Comparison of ENCODE assay signal across 19 cellular contexts in genomic region chr2:63444565-63445288, GRCh38.
A peak's percentile ranks its signal among the peaks of the same experiment; 100 is the strongest.
DNase-seq lines count a peak whose midpoint lies in the region; ATAC-seq, FAIRE-seq and TF ChIP-seq lines count a peak whose summit lies in the region.
"Had no signal": no experiment of that assay in that cellular context is flagged by ENCODE, and none has a peak within 500 bp of the region (broad histone marks: within the 10 kb centered on the region; RNA-seq: fewer than 3 reads in every experiment).

No MANE protein-coding gene starts in this region.

- RAD21 ChIA-PET in GM12878 (lab: Charles Lee; ENCODE audit: unreplicated experiment) = no interaction called here

- POLR2A ChIA-PET in GM12878 (lab: Charles Lee) = no interaction called here

- H3K9ac ChIP-seq in GM12878 (ENCODE audit: control insufficient read depth, insufficient read depth, low read length) = no peak overlapping the region

- peak; percentile 54 for FAIRE-seq in GM12878 (lab: Jason Lieb, UNC)

- DNase-seq in GM12865 (ENCODE audit: low read depth) (peak; percentile 31), GM12878 (ENCODE audit: low read depth, low spot score) (peak; percentile 28), BE2C (no peak), DMS53 (lab: John Stamatoyannopoulos, UW) (no peak), NCI-H345 (lab: John Stamatoyannopoulos, UW) (no peak)
- DNase-seq: activated CD4-positive, CD25-positive, alpha-beta regulatory T cell; activated effector memory CD4-positive, alpha-beta T cell treated with Interleukin-2 at 50 U/mL for 16 hours; AML-193; Calu3; caudate nucleus; mesendoderm; naive thymus-derived CD8-positive, alpha-beta T cell; NCI-H2081 treated with DMSO at 0.1 percent for 48 hours; stimulated activated CD4-positive, alpha-beta T cell treated with anti-CD3 and anti-CD28 coated beads, Interleukin-4, amount 100 ng/mL, for 1 hour had no signal

- no peak for TF ChIP-seq CTCF in GM12865 (IDR thresholded peaks at IDR 0.05; ENCODE audit: insufficient read depth, low read depth, low read length, missing control alignments)
- no peak for TF ChIP-seq CTCF in GM12878 (IDR thresholded peaks at IDR 0.05 in 2 of 3, conservative IDR thresholded peaks at IDR 0.05 in 1 of 3; ENCODE audit: control insufficient read depth in 2 of 3, extremely low read depth in 1 of 3, insufficient read depth in 1 of 3, low read depth in 3 of 3, low read length in 3 of 3)
- TF ChIP-seq CTCF in BE2C (IDR thresholded peaks at IDR 0.05; ENCODE audit: low read depth, low read length) = no peak

- no peak overlapping the region for H3K4me3 ChIP-seq in GM12865 (ENCODE audit: low read depth, low read length)
- H3K4me3 ChIP-seq in GM12878 = peak overlapping the region; percentile 29; the same call in 1 of the 2 replicates
- H3K4me3 ChIP-seq in BE2C (ENCODE audit: low read depth, low read length) = no peak overlapping the region
- H3K4me3 ChIP-seq: gastroesophageal sphincter, SJSA1 had no signal

- TF ChIP-seq POLR2A in GM12878 (IDR thresholded peaks at IDR 0.05; ENCODE audit: low read depth, low read length) = no peak

- peak; percentile 67 for ATAC-seq in GM19035 (IDR thresholded peaks at IDR 0.05; ENCODE audit: unreplicated experiment)
- ATAC-seq in HG02870 (IDR thresholded peaks at IDR 0.05; ENCODE audit: unreplicated experiment) = peak; percentile 53
- ATAC-seq in GM12878 = peak; percentile 79
- ATAC-seq: esophagus mucosa; gastroesophageal sphincter; naive thymus-derived CD8-positive, alpha-beta T cell had no signal

- H3K9me3 ChIP-seq in GM12878 (replicated peaks; ENCODE audit: control insufficient read depth, insufficient read depth, low read length) (no peaks in the 10 kb centered on the region), BE2C (no peaks in the 10 kb centered on the region)
- H3K9me3 ChIP-seq: gastroesophageal sphincter, SJSA1 had no signal

- H3K27ac ChIP-seq in GM12878 (ENCODE audit: control insufficient read depth, insufficient read depth) = peak overlapping the region; percentile 11; the same call in 1 of the 2 replicates
- H3K27ac ChIP-seq: gastroesophageal sphincter, SJSA1 had no signal

- H3K27me3 ChIP-seq in GM12878 (replicated peaks in 1 of 2; ENCODE audit: control insufficient read depth in 2 of 2, insufficient read depth in 2 of 2, low read length in 1 of 2) = no peaks in the 10 kb centered on the region
- H3K27me3 ChIP-seq in BE2C = no peaks in the 10 kb centered on the region
- H3K27me3 ChIP-seq: gastroesophageal sphincter, SJSA1 had no signal

- H3K4me1 ChIP-seq in GM12878 (ENCODE audit: control insufficient read depth, insufficient read depth, low read length) (peaks cover 6% of the 10 kb centered on the region), BE2C (no peaks in the 10 kb centered on the region)
- H3K4me1 ChIP-seq: gastroesophageal sphincter, SJSA1 had no signal

- no TSS peak for BruUV-seq in GM12878 (replicated peaks; lab: Mats Ljungman, UMichigan)

- H3K79me2 ChIP-seq in GM12878 (ENCODE audit: control insufficient read depth, insufficient read depth, low read length) = no peaks in the 10 kb centered on the region

- H4K20me1 ChIP-seq in GM12878 (ENCODE audit: control insufficient read depth, insufficient read depth) = no peaks in the 10 kb centered on the region

- in situ Hi-C loops in GM12878 (cut with MboI) = no loop called here

- H2AFZ ChIP-seq in GM12878 (ENCODE audit: control insufficient read depth, low read depth, low read length) = peak overlapping the region; percentile 61

- CTCF ChIA-PET in GM12878 (lab: Yijun Ruan, JAX) = no interaction called here

- SMC1A ChIA-PET in GM12878 (lab: Charles Lee; ENCODE audit: uncharacterized antibody, unreplicated experiment) = interaction anchor here (0.6 to 1.3 kb wide), 3 partner anchors 8 to 629 kb away, joined by 3 read pairs; no protein-coding TSS in a partner anchor

- TF ChIP-seq EP300 in GM12878 (IDR thresholded peaks at IDR 0.05; ENCODE audit: borderline replicate concordance in 1 of 2, control insufficient read depth in 1 of 2, low read depth in 2 of 2, low read length in 2 of 2) = no peak

- WGBS in GM12878 (ENCODE audit: insufficient coverage, insufficient replicate concordance, low lambda C conversion rate, missing lambda C conversion rate) = 18% methylated on average over 6 of the region's 6 CpGs

- peak overlapping the region; percentile 50; the same call in 1 of the 2 replicates for H3K4me2 ChIP-seq in GM12878 (ENCODE audit: control insufficient read depth, insufficient read depth)

- intact Hi-C loops in GM12878 (cut with micrococcal nuclease; ENCODE audit: unreplicated experiment) = no loop called here

- H3K36me3 ChIP-seq in GM12878 (ENCODE audit: control insufficient read depth in 2 of 2, insufficient read depth in 2 of 2, low read length in 1 of 2) (no peaks in the 10 kb centered on the region), BE2C (no peaks in the 10 kb centered on the region)
- H3K36me3 ChIP-seq: SJSA1 had no signal

- no peak for TF ChIP-seq RAD21 in GM12878 (IDR thresholded peaks at IDR 0.05; ENCODE audit: insufficient read depth, low read depth, low read length)

TF ChIP-seq in GM12878, 131 proteins besides CTCF, POLR2A, EP300 and RAD21 (continues in another document):
- no peak for TF ChIP-seq CHD1 (IDR thresholded peaks at IDR 0.05; ENCODE audit: low read depth, low read length)
- TF ChIP-seq, protein P1, sequence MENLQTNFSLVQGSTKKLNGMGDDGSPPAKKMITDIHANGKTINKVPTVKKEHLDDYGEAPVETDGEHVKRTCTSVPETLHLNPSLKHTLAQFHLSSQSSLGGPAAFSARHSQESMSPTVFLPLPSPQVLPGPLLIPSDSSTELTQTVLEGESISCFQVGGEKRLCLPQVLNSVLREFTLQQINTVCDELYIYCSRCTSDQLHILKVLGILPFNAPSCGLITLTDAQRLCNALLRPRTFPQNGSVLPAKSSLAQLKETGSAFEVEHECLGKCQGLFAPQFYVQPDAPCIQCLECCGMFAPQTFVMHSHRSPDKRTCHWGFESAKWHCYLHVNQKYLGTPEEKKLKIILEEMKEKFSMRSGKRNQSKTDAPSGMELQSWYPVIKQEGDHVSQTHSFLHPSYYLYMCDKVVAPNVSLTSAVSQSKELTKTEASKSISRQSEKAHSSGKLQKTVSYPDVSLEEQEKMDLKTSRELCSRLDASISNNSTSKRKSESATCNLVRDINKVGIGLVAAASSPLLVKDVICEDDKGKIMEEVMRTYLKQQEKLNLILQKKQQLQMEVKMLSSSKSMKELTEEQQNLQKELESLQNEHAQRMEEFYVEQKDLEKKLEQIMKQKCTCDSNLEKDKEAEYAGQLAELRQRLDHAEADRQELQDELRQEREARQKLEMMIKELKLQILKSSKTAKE (IDR thresholded peaks at IDR 0.05; ENCODE audit: low read depth, poor library complexity, severe bottlenecking) = no peak
- TF ChIP-seq JUNB (IDR thresholded peaks at IDR 0.05) = peak; percentile 59
- no peak for TF ChIP-seq NFXL1 (IDR thresholded peaks at IDR 0.05; ENCODE audit: borderline replicate concordance)
- no peak for TF ChIP-seq SPI1 (IDR thresholded peaks at IDR 0.05; ENCODE audit: borderline replicate concordance, insufficient read depth, low read depth, low read length)
- TF ChIP-seq ATF7 (IDR thresholded peaks at IDR 0.05; ENCODE audit: low read depth) = peak; percentile 95
- TF ChIP-seq MEF2A (IDR thresholded peaks at IDR 0.05; ENCODE audit: insufficient read depth, low read depth, low read length) = no peak
- no peak for TF ChIP-seq SREBF1 (IDR thresholded peaks at IDR 0.05; ENCODE audit: low read length)
- TF ChIP-seq, protein P2, sequence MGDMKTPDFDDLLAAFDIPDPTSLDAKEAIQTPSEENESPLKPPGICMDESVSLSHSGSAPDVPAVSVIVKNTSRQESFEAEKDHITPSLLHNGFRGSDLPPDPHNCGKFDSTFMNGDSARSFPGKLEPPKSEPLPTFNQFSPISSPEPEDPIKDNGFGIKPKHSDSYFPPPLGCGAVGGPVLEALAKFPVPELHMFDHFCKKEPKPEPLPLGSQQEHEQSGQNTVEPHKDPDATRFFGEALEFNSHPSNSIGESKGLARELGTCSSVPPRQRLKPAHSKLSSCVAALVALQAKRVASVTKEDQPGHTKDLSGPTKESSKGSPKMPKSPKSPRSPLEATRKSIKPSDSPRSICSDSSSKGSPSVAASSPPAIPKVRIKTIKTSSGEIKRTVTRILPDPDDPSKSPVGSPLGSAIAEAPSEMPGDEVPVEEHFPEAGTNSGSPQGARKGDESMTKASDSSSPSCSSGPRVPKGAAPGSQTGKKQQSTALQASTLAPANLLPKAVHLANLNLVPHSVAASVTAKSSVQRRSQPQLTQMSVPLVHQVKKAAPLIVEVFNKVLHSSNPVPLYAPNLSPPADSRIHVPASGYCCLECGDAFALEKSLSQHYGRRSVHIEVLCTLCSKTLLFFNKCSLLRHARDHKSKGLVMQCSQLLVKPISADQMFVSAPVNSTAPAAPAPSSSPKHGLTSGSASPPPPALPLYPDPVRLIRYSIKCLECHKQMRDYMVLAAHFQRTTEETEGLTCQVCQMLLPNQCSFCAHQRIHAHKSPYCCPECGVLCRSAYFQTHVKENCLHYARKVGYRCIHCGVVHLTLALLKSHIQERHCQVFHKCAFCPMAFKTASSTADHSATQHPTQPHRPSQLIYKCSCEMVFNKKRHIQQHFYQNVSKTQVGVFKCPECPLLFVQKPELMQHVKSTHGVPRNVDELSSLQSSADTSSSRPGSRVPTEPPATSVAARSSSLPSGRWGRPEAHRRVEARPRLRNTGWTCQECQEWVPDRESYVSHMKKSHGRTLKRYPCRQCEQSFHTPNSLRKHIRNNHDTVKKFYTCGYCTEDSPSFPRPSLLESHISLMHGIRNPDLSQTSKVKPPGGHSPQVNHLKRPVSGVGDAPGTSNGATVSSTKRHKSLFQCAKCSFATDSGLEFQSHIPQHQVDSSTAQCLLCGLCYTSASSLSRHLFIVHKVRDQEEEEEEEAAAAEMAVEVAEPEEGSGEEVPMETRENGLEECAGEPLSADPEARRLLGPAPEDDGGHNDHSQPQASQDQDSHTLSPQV (IDR thresholded peaks at IDR 0.05) = no peak
- 0 out of 2 replicates have a peak, but pooled peaks have one; percentile 24 for TF ChIP-seq IRF4 (IDR thresholded peaks at IDR 0.05; ENCODE audit: low read depth, low read length)
- peak; percentile 49; the same call in 1 of the 2 replicates for TF ChIP-seq ATF2 (IDR thresholded peaks at IDR 0.05; ENCODE audit: low read length)
- TF ChIP-seq ZNF24 (IDR thresholded peaks at IDR 0.05) = no peak
- TF ChIP-seq FOS (IDR thresholded peaks at IDR 0.05; ENCODE audit: borderline replicate concordance, extremely low read depth, insufficient read length) = no peak

Comparison
In these comparisons a context has a peak if more than half of its experiments do, and no peak if none do; other contexts are left out.
1. DNase-seq: peak in GM12865 (single experiment) and GM12878 (single experiment); none in BE2C (single experiment), DMS53 (single experiment) and NCI-H345 (single experiment).
2. Peak in every context shown above with its lines, with median percentiles within 50 percentile points of each other: ATAC-seq.